ENCODE assay signal across 27 cellular contexts in genomic region chr1:100892554-100892953, GRCh38. TPM values are rescaled to one million over a fixed set of nuclear protein-coding genes. Genes with fewer than 3 reads are reported as not detected.
DNase-seq lines count a peak whose midpoint lies in the region; ATAC-seq, FAIRE-seq and TF ChIP-seq lines count a peak whose summit lies in the region.
"Had no signal": no experiment of that assay in that cellular context is flagged by ENCODE, and none has a peak within 500 bp of the region (broad histone marks: within the 10 kb centered on the region; RNA-seq: fewer than 3 reads in every experiment).

No MANE protein-coding gene starts in this region.

- H3K9me3 Mint-ChIP-seq in activated CD4-positive, alpha-beta T cell treated with anti-CD3 and anti-CD28 coated beads for 36 hours (ENCODE audit: low read depth) = peaks cover 14% of the 10 kb centered on the region
- H3K9me3 Mint-ChIP-seq in neural progenitor cell = peaks cover 42% of the 10 kb centered on the region

- H3K4ac ChIP-seq in IMR-90 (ENCODE audit: low read depth, low read length) = no peak overlapping the region

- H4K5ac ChIP-seq in IMR-90 (ENCODE audit: low read depth, low read length) = no peak overlapping the region

- H3K79me2 ChIP-seq in K562 (ENCODE audit: control insufficient read depth, insufficient read depth, low read length) = peaks cover 51% of the 10 kb centered on the region
- H3K79me2 ChIP-seq in neural progenitor cell (ENCODE audit: low read depth) = peaks cover 84% of the 10 kb centered on the region

- peaks cover 22% of the 10 kb centered on the region for H3K4me1 Mint-ChIP-seq in activated CD4-positive, alpha-beta T cell treated with anti-CD3 and anti-CD28 coated beads for 36 hours
- peaks cover 21% of the 10 kb centered on the region for H3K4me1 Mint-ChIP-seq in neural progenitor cell

- H2AK5ac ChIP-seq in IMR-90 (ENCODE audit: low read depth, low read length) = no peak overlapping the region

- no peak for FAIRE-seq in K562 (lab: Jason Lieb, UNC)

- TF ChIP-seq CTCF in IMR-90 (conservative IDR thresholded peaks at IDR 0.05; ENCODE audit: low read depth, low read length) (no peak), K562 (IDR thresholded peaks at IDR 0.05 in 2 of 3, conservative IDR thresholded peaks at IDR 0.05 in 1 of 3; ENCODE audit: insufficient read depth in 2 of 3, low read depth in 1 of 3, low read length in 3 of 3) (no peak), neural progenitor cell (IDR thresholded peaks at IDR 0.05) (no peak)

- no peak overlapping the region for H3K4me3 ChIP-seq in IMR-90 (ENCODE audit: insufficient read depth, low read depth, low read length)
- H3K4me3 ChIP-seq in K562 = no peak overlapping the region
- H3K4me3 ChIP-seq in neural progenitor cell = no peak overlapping the region
- H3K4me3 ChIP-seq: upper lobe of right lung had no signal

- no peak for DNase-seq in activated CD4-positive, alpha-beta T cell treated with anti-CD3 and anti-CD28 coated beads for 36 hours
- DNase-seq in activated CD4-positive, alpha-beta T cell treated with anti-CD3 and anti-CD28 coated beads for 48 hours = no peak
- DNase-seq in IMR-90 (no peak), K562 (ENCODE audit: extremely low read depth in 1 of 4, low spot score in 3 of 4) (no peak), neural progenitor cell (ENCODE audit: low spot score) (no peak), NCI-H510A (lab: John Stamatoyannopoulos, UW) (no peak)
- DNase-seq: activated CD4-positive, alpha-beta T cell treated with anti-CD3 and anti-CD28 coated beads for 4 hours; AML-193; CD8-positive, alpha-beta memory T cell; erythroblast; foreskin melanocyte; H9; left colon; mesenchymal stem cell; naive B cell; NCI-H1092; NCI-H187; NCI-H526 treated with DMSO at 0.1 percent for 48 hours; posterior cingulate gyrus; SK-N-SH; T-helper 2 cell; upper lobe of right lung had no signal

- H3K9me3 ChIP-seq in IMR-90 (ENCODE audit: control insufficient read depth, insufficient read depth, low read length) (peaks cover 6% of the 10 kb centered on the region; the same call in 1 of the 2 replicates), K562 (replicated peaks; ENCODE audit: control insufficient read depth, insufficient read depth, low read depth, low read length) (peaks cover 13% of the 10 kb centered on the region), neural progenitor cell (ENCODE audit: low read depth) (peaks cover 8% of the 10 kb centered on the region)

- no peak overlapping the region for H2BK120ac ChIP-seq in IMR-90 (ENCODE audit: low read depth, low read length)

- peaks cover 34% of the 10 kb centered on the region for H3K36me3 Mint-ChIP-seq in activated CD4-positive, alpha-beta T cell treated with anti-CD3 and anti-CD28 coated beads for 36 hours (ENCODE audit: low read depth)
- peaks cover 50% of the 10 kb centered on the region for H3K36me3 Mint-ChIP-seq in neural progenitor cell

- H3K4me2 ChIP-seq in IMR-90 (ENCODE audit: low read depth, low read length) (no peak overlapping the region), K562 (ENCODE audit: insufficient read depth, low read length) (no peak overlapping the region; the same call in 1 of the 2 replicates), neural progenitor cell (peak overlapping the region; percentile 93)

- no peak overlapping the region for H3K23ac ChIP-seq in IMR-90 (ENCODE audit: low read depth, low read length)

- POLR2A ChIA-PET in activated CD4-positive, alpha-beta T cell treated with anti-CD3 and anti-CD28 coated beads for 36 hours (lab: Charles Lee) = no interaction called here
- POLR2A ChIA-PET in IMR-90 (lab: Charles Lee; ENCODE audit: unreplicated experiment) (no interaction called here), K562 (lab: Yijun Ruan, JAX) (no interaction called here)

- H3K9ac ChIP-seq in IMR-90 (ENCODE audit: low read depth, low read length) (no peak overlapping the region), K562 (ENCODE audit: insufficient read depth in 1 of 2, low read depth in 2 of 2, low read length in 2 of 2) (no peak overlapping the region), neural progenitor cell (no peak overlapping the region)
- H3K9ac ChIP-seq: SK-N-SH had no signal

- no peak overlapping the region for H2BK15ac ChIP-seq in IMR-90 (ENCODE audit: low read depth, low read length)

- peaks cover 12% of the 10 kb centered on the region for H3F3A ChIP-seq in neural progenitor cell (ENCODE audit: low read depth)

- no peak overlapping the region for H3K27ac Mint-ChIP-seq in activated CD4-positive, alpha-beta T cell treated with anti-CD3 and anti-CD28 coated beads for 36 hours
- no peak overlapping the region for H3K27ac Mint-ChIP-seq in neural progenitor cell
- H3K27ac Mint-ChIP-seq: activated T-helper 2 cell treated with anti-CD3 and anti-CD28 coated beads, Interferon-gamma antibody, Interleukin-2, Interleukin-4, amounts not matched to agents 10 μg/mL and 5 μg/mL and 100 μg/mL, durations not matched to agents 14 hours and 24 hours and 36 hours; H9 had no signal

- no peak overlapping the region for H2BK20ac ChIP-seq in IMR-90 (ENCODE audit: low read depth, low read length)

- intact Hi-C loops in activated CD4-positive, alpha-beta T cell treated with anti-CD3 and anti-CD28 coated beads for 36 hours (cut with DNase I, micrococcal nuclease) = loop anchor here in 1 of 2 experiments (10.0 kb wide), 1 partner anchor 538 kb away; the partner anchor contains the start of gene CDC14A
- intact Hi-C loops in IMR-90 (cut with micrococcal nuclease) (no loop called here), K562 (cut with micrococcal nuclease) (loop anchor here (10.0 kb wide), 1 partner anchor 758 kb away; the partner anchor contains the start of genes SASS6 and TRMT13)

- no peak overlapping the region for H3K27ac ChIP-seq in IMR-90 (ENCODE audit: insufficient read depth, low read length)
- no peak overlapping the region for H3K27ac ChIP-seq in K562 (ENCODE audit: extremely low read depth, low read depth, low read length)
- H3K27ac ChIP-seq in neural progenitor cell = no peak overlapping the region
- H3K27ac ChIP-seq: 22Rv1, RWPE1, upper lobe of right lung had no signal

- H2AFZ ChIP-seq in IMR-90 (replicated peaks; ENCODE audit: low read length, poor library complexity) (no peak overlapping the region), K562 (ENCODE audit: low read depth, low read length) (no peak overlapping the region), neural progenitor cell (replicated peaks) (no peak overlapping the region)

- H3K27me3 Mint-ChIP-seq in activated CD4-positive, alpha-beta T cell treated with anti-CD3 and anti-CD28 coated beads for 36 hours = no peaks in the 10 kb centered on the region
- peaks cover 4% of the 10 kb centered on the region for H3K27me3 Mint-ChIP-seq in neural progenitor cell (ENCODE audit: insufficient read depth, low read depth)
- H3K27me3 Mint-ChIP-seq: naive B cell had no signal

- no peak overlapping the region for H2AK9ac ChIP-seq in IMR-90 (replicated peaks; ENCODE audit: low read depth, low read length, poor library complexity)

- H3K9me1 ChIP-seq in IMR-90 (ENCODE audit: insufficient read depth, low read length) = peaks cover 3% of the 10 kb centered on the region; the same call in 1 of the 2 replicates
- H3K9me1 ChIP-seq in K562 (ENCODE audit: control insufficient read depth, insufficient read depth, low read length) = no peaks in the 10 kb centered on the region

- TF ChIP-seq POLR2A in IMR-90 (IDR thresholded peaks at IDR 0.05; ENCODE audit: low read depth, low read length) (no peak), K562 (conservative IDR thresholded peaks at IDR 0.05) (no peak)

- no peak overlapping the region for H4K91ac ChIP-seq in IMR-90 (ENCODE audit: insufficient read depth, low read depth, low read length)

- ATAC-seq in activated CD4-positive, alpha-beta T cell treated with anti-CD3 and anti-CD28 coated beads for 36 hours = no peak
- no peak for ATAC-seq in IMR-90 (ENCODE audit: low read depth)
- ATAC-seq in K562 = no peak
- ATAC-seq in GM21825 (IDR thresholded peaks at IDR 0.05; ENCODE audit: unreplicated experiment) = no peak
- no peak for ATAC-seq in GM21360 (IDR thresholded peaks at IDR 0.05; ENCODE audit: unreplicated experiment)
- ATAC-seq: left colon, upper lobe of right lung had no signal

- BruUV-seq in IMR-90 (replicated peaks; lab: Mats Ljungman, UMichigan) (no TSS peak), K562 (replicated peaks; lab: Mats Ljungman, UMichigan) (no TSS peak)

- no peaks in the 10 kb centered on the region for H4K20me1 ChIP-seq in IMR-90 (ENCODE audit: insufficient read depth, low read length)
- H4K20me1 ChIP-seq in K562 (replicated peaks; ENCODE audit: control insufficient read depth, insufficient read depth, low read length) = no peaks in the 10 kb centered on the region
- peaks cover 3% of the 10 kb centered on the region for H4K20me1 ChIP-seq in neural progenitor cell (ENCODE audit: low read depth)

- TF ChIP-seq RAD21 in IMR-90 (IDR thresholded peaks at IDR 0.05; ENCODE audit: low read length) (no peak), K562 (CRISPR knock-in tag; conservative IDR thresholded peaks at IDR 0.05 in 1 of 2, IDR thresholded peaks at IDR 0.05 in 1 of 2) (no peak)

- H4K8ac ChIP-seq in IMR-90 (ENCODE audit: low read depth in 2 of 2, low read length in 2 of 2) = peak overlapping the region in 1 of 2 experiments; percentile 11; a peak in 1 of 4 replicates

- H3K27me3 ChIP-seq in IMR-90 (ENCODE audit: control insufficient read depth, insufficient read depth, low read length) (no peaks in the 10 kb centered on the region), K562 (ENCODE audit: control insufficient read depth in 2 of 2, insufficient read depth in 2 of 2, low read length in 2 of 2) (no peaks in the 10 kb centered on the region), neural progenitor cell (no peaks in the 10 kb centered on the region)
- H3K27me3 ChIP-seq: upper lobe of right lung had no signal

- no peak overlapping the region for H3K14ac ChIP-seq in IMR-90 (replicated peaks; ENCODE audit: low read depth, low read length)

- H2BK5ac ChIP-seq in IMR-90 (ENCODE audit: low read depth, low read length, poor library complexity, severe bottlenecking) = no peak overlapping the region

- H3K36me3 ChIP-seq in IMR-90 (ENCODE audit: control insufficient read depth, insufficient read depth, low read length) (no peaks in the 10 kb centered on the region), K562 (ENCODE audit: control insufficient read depth, insufficient read depth, low read length) (peaks cover 31% of the 10 kb centered on the region; the same call in 2 of the 3 replicates), neural progenitor cell (peaks cover 18% of the 10 kb centered on the region)
- H3K36me3 ChIP-seq: upper lobe of right lung had no signal

- H3K79me1 ChIP-seq in IMR-90 (ENCODE audit: low read depth in 1 of 2, low read length in 2 of 2) = peaks cover 0 to 36% of the 10 kb centered on the region in 2 experiments; a peak in 3 of 4 replicates

- WGBS in IMR-90 (ENCODE audit: extremely low coverage in 2 of 2, insufficient read length in 1 of 2), 2 experiments = no CpG with 5 or more reads among the region's 3 CpGs
- 92% methylated on average over 3 of the region's 3 CpGs for WGBS in K562 (ENCODE audit: insufficient coverage, low coverage, missing lambda C conversion rate)

- dilution Hi-C loops in IMR-90 (cut with HindIII; ENCODE audit: low sequenced_read_pairs, unreplicated experiment) = loop anchor here (25.0 kb wide), 1 partner anchor 430 kb away; no protein-coding TSS in a partner anchor

- H3K4me3 Mint-ChIP-seq in activated CD4-positive, alpha-beta T cell treated with anti-CD3 and anti-CD28 coated beads for 36 hours = peak overlapping the region; percentile 100
- H3K4me3 Mint-ChIP-seq in neural progenitor cell = peak overlapping the region; percentile 100

- CTCF ChIA-PET in activated CD4-positive, alpha-beta T cell treated with anti-CD3 and anti-CD28 coated beads for 36 hours (lab: Charles Lee) = interaction anchor here (0.7 kb wide), 1 partner anchor 152 kb away, joined by 3 read pairs; no protein-coding TSS in a partner anchor
- CTCF ChIA-PET in IMR-90 (lab: Yijun Ruan, JAX) (no interaction called here), K562 (lab: Yijun Ruan, JAX; ENCODE audit: low intra/inter-chr PET ratio) (interaction anchor here (0.7 kb wide), 1 partner anchor 464 kb away, joined by 7 read pairs; no protein-coding TSS in a partner anchor)

- H3K4me1 ChIP-seq in IMR-90 (ENCODE audit: control insufficient read depth, insufficient read depth, low read length) (no peaks in the 10 kb centered on the region; the same call in 1 of the 2 replicates), K562 (replicated peaks in 1 of 2; ENCODE audit: control insufficient read depth in 2 of 2, insufficient read depth in 2 of 2, low read length in 2 of 2) (peaks cover 0 to 8% of the 10 kb centered on the region in 2 experiments; a peak in 3 of 5 replicates), neural progenitor cell (peaks cover 6% of the 10 kb centered on the region)

- in situ Hi-C loops in IMR-90 (cut with MboI; ENCODE audit: low sequenced_read_pairs) (loop anchor here (25.0 kb wide), 1 partner anchor 630 kb away; the partner anchor contains the start of gene RTCA), K562 (cut with MboI) (no loop called here)

- no peak overlapping the region for H3K18ac ChIP-seq in IMR-90 (ENCODE audit: low read depth, low read length)

- TF ChIP-seq EP300 in K562 (IDR thresholded peaks at IDR 0.05; ENCODE audit: low read length) = no peak

- H3K56ac ChIP-seq in IMR-90 (ENCODE audit: extremely low read depth, insufficient read depth, low read length) = no peak overlapping the region

RNA-seq across cellular contexts. Expression of gene EXTL2, which starts 2.1 kb away (rescaled TPM):
- 1 to 10 TPM; 4.5 to 5.0 TPM for total RNA-seq in activated CD4-positive, alpha-beta T cell treated with anti-CD3 and anti-CD28 coated beads for 36 hours
- total RNA-seq in IMR-90 (2012; rRNA removed) (26.4 and 27.6 TPM in 2 replicates), K562 (2014; rRNA removed) (8.5 and 9.1 TPM in 2 replicates), K562 (2014; rRNA removed; fragmentation: Illumina TruSeq; extraction: Trizol) (27.7 and 29.4 TPM in 2 replicates), K562 (2015; rRNA removed; fragmentation: Illumina TruSeq; extraction: Trizol) (25.0 and 26.0 TPM in 2 replicates), K562 (2021) (16.8 and 17.0 TPM in 2 replicates), neural progenitor cell (ENCODE audit: low replicate concordance) (60.6 and 73.3 TPM in 2 replicates)
- polyA plus RNA-seq in IMR-90 (2012; rRNA removed) (19.2 and 24.9 TPM in 2 replicates), K562 (2011; rRNA removed) (29.7 and 40.7 TPM in 2 replicates), K562 (2014; fragmentation: Illumina TruSeq; extraction: Trizol) (20.4 and 21.2 TPM in 2 replicates), K562 (2014; fragmentation: Nextera tagmentation; extraction: Ambion mirVana) (10 to 100 TPM; 30.5 to 38.6 TPM), K562 (2014; rRNA removed) (14.1 and 17.9 TPM in 2 replicates)
- 5.0 and 6.2 TPM in 2 replicates for polyA plus RNA-seq in IMR-90 (2012; cell fraction: cytosol; rRNA removed)
- 5.3 and 39.8 TPM in 2 replicates for polyA plus RNA-seq in IMR-90 (2012; cell fraction: nucleus; rRNA removed; ENCODE audit: low replicate concordance)
- total RNA-seq in K562 (2011; cell fraction: chromatin; rRNA removed; ENCODE audit: low replicate concordance) = 22.5 and 64.7 TPM in 2 replicates
- total RNA-seq in K562 (2011; cell fraction: nucleolus; rRNA removed) = 18.0 and 20.9 TPM in 2 replicates
- total RNA-seq in K562 (2011; cell fraction: nucleoplasm; rRNA removed) = 37.9 and 70.1 TPM in 2 replicates
- 7.8 and 12.4 TPM in 2 replicates for polyA plus RNA-seq in K562 (2011; cell fraction: cytosol; rRNA removed)
- 28.9 and 33.0 TPM in 2 replicates for polyA plus RNA-seq in K562 (2011; cell fraction: nucleus; rRNA removed)
- polyA plus RNA-seq in K562 (2012) = 15.7 and 21.4 TPM in 2 replicates
- polyA minus RNA-seq in K562 (2011; rRNA and poly(A)+ RNA removed) = 25.9 and 28.3 TPM in 2 replicates
- polyA minus RNA-seq in K562 (2011; cell fraction: cytosol; rRNA and poly(A)+ RNA removed) = 6.7 and 13.1 TPM in 2 replicates
- 19.9 and 35.4 TPM in 2 replicates for polyA minus RNA-seq in K562 (2011; cell fraction: nucleus; rRNA and poly(A)+ RNA removed)

RNA-seq across cellular contexts. Expression of gene SLC30A7, which starts 3.3 kb away (rescaled TPM):
- total RNA-seq in activated CD4-positive, alpha-beta T cell treated with anti-CD3 and anti-CD28 coated beads for 36 hours = 10 to 100 TPM; 33.2 to 34.6 TPM
- total RNA-seq in IMR-90 (2012; rRNA removed) = 60.2 and 87.2 TPM in 2 replicates
- polyA plus RNA-seq in IMR-90 (2012; rRNA removed) = 5.1 and 8.4 TPM in 2 replicates
- 1.5 and 1.9 TPM in 2 replicates for polyA plus RNA-seq in IMR-90 (2012; cell fraction: cytosol; rRNA removed)
- 2.5 and 12.1 TPM in 2 replicates for polyA plus RNA-seq in IMR-90 (2012; cell fraction: nucleus; rRNA removed; ENCODE audit: low replicate concordance)
- 26.7 and 40.9 TPM in 2 replicates for total RNA-seq in K562 (2011; cell fraction: chromatin; rRNA removed; ENCODE audit: low replicate concordance)
- 7.3 and 9.2 TPM in 2 replicates for total RNA-seq in K562 (2011; cell fraction: nucleolus; rRNA removed)
- total RNA-seq in K562 (2011; cell fraction: nucleoplasm; rRNA removed) = 23.0 and 38.4 TPM in 2 replicates
- total RNA-seq in K562 (2014; rRNA removed) = 7.2 and 7.4 TPM in 2 replicates
- 17.1 and 19.5 TPM in 2 replicates for total RNA-seq in K562 (2014; rRNA removed; fragmentation: Illumina TruSeq; extraction: Trizol)
- 14.0 and 14.6 TPM in 2 replicates for total RNA-seq in K562 (2015; rRNA removed; fragmentation: Illumina TruSeq; extraction: Trizol)
- total RNA-seq in K562 (2021) = 14.0 and 15.1 TPM in 2 replicates
- 6.0 and 7.2 TPM in 2 replicates for polyA plus RNA-seq in K562 (2011; rRNA removed)
- 1.7 and 3.6 TPM in 2 replicates for polyA plus RNA-seq in K562 (2011; cell fraction: cytosol; rRNA removed)
- 8.3 and 9.2 TPM in 2 replicates for polyA plus RNA-seq in K562 (2011; cell fraction: nucleus; rRNA removed)
- 2.9 and 3.0 TPM in 2 replicates for polyA plus RNA-seq in K562 (2012)
- polyA plus RNA-seq in K562 (2014; fragmentation: Illumina TruSeq; extraction: Trizol) = 5.5 and 5.8 TPM in 2 replicates
- 1 to 10 TPM; 4.3 to 9.3 TPM for polyA plus RNA-seq in K562 (2014; fragmentation: Nextera tagmentation; extraction: Ambion mirVana)
- 3.5 and 3.6 TPM in 2 replicates for polyA plus RNA-seq in K562 (2014; rRNA removed)
- polyA minus RNA-seq in K562 (2011; rRNA and poly(A)+ RNA removed) = 13.4 and 14.2 TPM in 2 replicates
- 9.3 and 12.6 TPM in 2 replicates for polyA minus RNA-seq in K562 (2011; cell fraction: cytosol; rRNA and poly(A)+ RNA removed)
- polyA minus RNA-seq in K562 (2011; cell fraction: nucleus; rRNA and poly(A)+ RNA removed) = 6.5 and 9.0 TPM in 2 replicates
- total RNA-seq in neural progenitor cell (ENCODE audit: low replicate concordance) = 14.8 and 22.2 TPM in 2 replicates
